8 cellular contexts compared by ENCODE assay signal in genomic region chr13:105019073-105019472, GRCh38.
"Had no signal": no experiment of that assay in that cellular context is flagged by ENCODE, and none has a peak within 500 bp of the region (broad histone marks: within the 10 kb centered on the region; RNA-seq: fewer than 3 reads in every experiment).

No MANE protein-coding gene starts in this region.

- H3K4me3 Mint-ChIP-seq: GM23338, H9 had no signal

- DNase-seq: HCEC 1CT, KG1 had no signal

- H3K4me2 ChIP-seq: GM23338 had no signal

- H3K9me3 Mint-ChIP-seq: GM23338, H9 had no signal

- H3K4me3 ChIP-seq: GM23338, K562 had no signal

- H2AFZ ChIP-seq: GM23338 had no signal

- ATAC-seq: GM23338, K562 had no signal

- H3K27ac Mint-ChIP-seq: GM23338, H9 had no signal

- FAIRE-seq: H1, H54, HTR-8/SVneo, K562 had no signal
